In genomic region chr3:81823882-81824395, GRCh38 we compare ENCODE assay signal across 8 cellular contexts.
DNase-seq lines count a peak whose midpoint lies in the region; ATAC-seq and TF ChIP-seq lines count a peak whose summit lies in the region.

No MANE protein-coding gene starts in this region.

- H3K4me3 ChIP-seq in heart right ventricle (no peak overlapping the region), lower leg skin (ENCODE audit: low read depth, poor library complexity, severe bottlenecking) (no peak overlapping the region)

- no peaks in the 10 kb centered on the region for H3K36me3 ChIP-seq in heart right ventricle

- ATAC-seq in GM18909 (IDR thresholded peaks at IDR 0.05; ENCODE audit: poor library complexity, unreplicated experiment) = peak; percentile 96
- peak; percentile 96 for ATAC-seq in HG02885 (IDR thresholded peaks at IDR 0.05; ENCODE audit: poor library complexity, unreplicated experiment)
- ATAC-seq in heart right ventricle = peak in 6 of 8 donors; percentile 38 to 84 (median 68)
- ATAC-seq in natural killer cell treated with Interleukin-12 subunit alpha and Interleukin-12 subunit beta and Interleukin-15 and Interleukin-18, amount 100 ng/mL, for 72 hours = no peak

- H3K4me1 Mint-ChIP-seq in natural killer cell treated with Interleukin-12 subunit alpha and Interleukin-12 subunit beta and Interleukin-15 and Interleukin-18, amount 100 ng/mL, for 72 hours (ENCODE audit: low read depth in 2 of 2) = no peaks in the 10 kb centered on the region
- no peaks in the 10 kb centered on the region for H3K4me1 Mint-ChIP-seq in mesothelial cell of epicardium

- H3K27ac Mint-ChIP-seq in natural killer cell treated with Interleukin-12 subunit alpha and Interleukin-12 subunit beta and Interleukin-15 and Interleukin-18, amount 100 ng/mL, for 72 hours = no peak overlapping the region
- H3K27ac Mint-ChIP-seq in mesothelial cell of epicardium = no peak overlapping the region

- 6 to 13% methylated on average over 2 of the region's 2 CpGs for WGBS in heart right ventricle, 2 donors
- WGBS in lower leg skin, 2 donors = 11% methylated on average over 2 of the region's 2 CpGs

- peaks cover 0 to 13% (median 0%) of the 10 kb centered on the region in 11 donors for H3K9me3 ChIP-seq in heart right ventricle

- H3K27me3 Mint-ChIP-seq in natural killer cell treated with Interleukin-12 subunit alpha and Interleukin-12 subunit beta and Interleukin-15 and Interleukin-18, amount 100 ng/mL, for 72 hours = no peaks in the 10 kb centered on the region
- no peaks in the 10 kb centered on the region for H3K27me3 Mint-ChIP-seq in mesothelial cell of epicardium (ENCODE audit: low read depth)

- H3K9me3 Mint-ChIP-seq in natural killer cell treated with Interleukin-12 subunit alpha and Interleukin-12 subunit beta and Interleukin-15 and Interleukin-18, amount 100 ng/mL, for 72 hours = peaks cover 6% of the 10 kb centered on the region
- peaks cover 12% of the 10 kb centered on the region for H3K9me3 Mint-ChIP-seq in mesothelial cell of epicardium

- intact Hi-C loops in heart right ventricle (cut with DNase I) = no loop called here
- intact Hi-C loops in lower leg skin (cut with DNase I; ENCODE audit: low total_unique reads) = no loop called here

- H3K27ac ChIP-seq in heart right ventricle = peak overlapping the region in 2 of 10 donors; percentile 1 to 6

- no peaks in the 10 kb centered on the region for H3K36me3 Mint-ChIP-seq in natural killer cell treated with Interleukin-12 subunit alpha and Interleukin-12 subunit beta and Interleukin-15 and Interleukin-18, amount 100 ng/mL, for 72 hours
- no peaks in the 10 kb centered on the region for H3K36me3 Mint-ChIP-seq in mesothelial cell of epicardium

- TF ChIP-seq CTCF in heart right ventricle (IDR thresholded peaks at IDR 0.05) (no peak), mesothelial cell of epicardium (IDR thresholded peaks at IDR 0.05; ENCODE audit: unreplicated experiment) (no peak), lower leg skin (IDR thresholded peaks at IDR 0.05) (no peak)

- no peak overlapping the region for H3K4me3 Mint-ChIP-seq in natural killer cell treated with Interleukin-12 subunit alpha and Interleukin-12 subunit beta and Interleukin-15 and Interleukin-18, amount 100 ng/mL, for 72 hours
- H3K4me3 Mint-ChIP-seq in mesothelial cell of epicardium = no peak overlapping the region

- no peak for TF ChIP-seq POLR2A in lower leg skin (IDR thresholded peaks at IDR 0.05)

- H3K27me3 ChIP-seq in heart right ventricle = no peaks in the 10 kb centered on the region

- DNase-seq in NCI-H2029 treated with DMSO at 0.1 percent for 48 hours (lab: John Stamatoyannopoulos, UW) (peak; percentile 67), heart right ventricle (no peak), mesothelial cell of epicardium (ENCODE audit: low spot score in 2 of 2, unreplicated experiment in 2 of 2) (no peak), lower leg skin (ENCODE audit: low spot score in 2 of 2) (no peak), hepatic stellate cell (ENCODE audit: low spot score) (no peak)
- DNase-seq in natural killer cell treated with Interleukin-12 subunit alpha and Interleukin-12 subunit beta and Interleukin-15 and Interleukin-18, amount 100 ng/mL, for 72 hours (ENCODE audit: low spot score) = no peak

- H3K4me1 ChIP-seq in heart right ventricle = peaks cover 0 to 23% (median 6%) of the 10 kb centered on the region in 9 donors

Comparison
In these comparisons a context has a peak if more than half of its experiments do, and no peak if none do; other contexts are left out.
1. ATAC-seq: peak in GM18909 (single experiment), HG02885 (single experiment) and heart right ventricle (6 of 8); none in natural killer cell treated with Interleukin-12 subunit alpha and Interleukin-12 subunit beta and Interleukin-15 and Interleukin-18, amount 100 ng/mL, for 72 hours (0 of 2).